1 cellular context compared by ENCODE assay signal in the genomic region with DNA sequence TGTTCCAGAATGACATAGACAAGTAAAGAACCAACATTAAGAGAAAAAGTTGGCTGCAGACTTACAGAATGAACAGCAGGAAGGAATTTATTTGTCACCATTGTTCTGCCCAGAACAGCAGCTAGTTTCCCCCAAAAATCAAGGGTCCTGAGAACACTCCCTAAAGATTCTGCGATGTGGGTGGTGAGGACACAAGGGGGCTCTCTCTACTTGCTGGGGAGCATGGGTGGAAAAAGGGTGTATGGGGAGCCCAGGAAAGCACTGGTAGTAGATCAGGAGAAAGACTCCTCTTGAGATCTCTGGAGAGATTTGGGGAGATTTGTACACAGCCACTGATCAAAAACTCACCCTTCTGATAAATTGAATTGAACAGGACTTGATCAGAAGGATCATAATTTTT.
A peak's percentile ranks its signal among the peaks of the same experiment; 100 is the strongest.
TF ChIP-seq lines count a peak whose summit lies in the region.

No MANE protein-coding gene starts in this region.

TF ChIP-seq in HepG2, 621 proteins besides CTCF, POLR2A, EP300 and RAD21 (continued from another document):
- TF ChIP-seq, protein P1, sequence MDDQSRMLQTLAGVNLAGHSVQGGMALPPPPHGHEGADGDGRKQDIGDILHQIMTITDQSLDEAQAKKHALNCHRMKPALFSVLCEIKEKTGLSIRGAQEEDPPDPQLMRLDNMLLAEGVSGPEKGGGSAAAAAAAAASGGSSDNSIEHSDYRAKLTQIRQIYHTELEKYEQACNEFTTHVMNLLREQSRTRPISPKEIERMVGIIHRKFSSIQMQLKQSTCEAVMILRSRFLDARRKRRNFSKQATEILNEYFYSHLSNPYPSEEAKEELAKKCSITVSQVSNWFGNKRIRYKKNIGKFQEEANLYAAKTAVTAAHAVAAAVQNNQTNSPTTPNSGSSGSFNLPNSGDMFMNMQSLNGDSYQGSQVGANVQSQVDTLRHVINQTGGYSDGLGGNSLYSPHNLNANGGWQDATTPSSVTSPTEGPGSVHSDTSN (CRISPR knock-in tag; IDR thresholded peaks at IDR 0.05; ENCODE audit: borderline replicate concordance): no peak
- TF ChIP-seq STAG1 (CRISPR knock-in tag; IDR thresholded peaks at IDR 0.05): peak; percentile 31
